In the genomic region with DNA sequence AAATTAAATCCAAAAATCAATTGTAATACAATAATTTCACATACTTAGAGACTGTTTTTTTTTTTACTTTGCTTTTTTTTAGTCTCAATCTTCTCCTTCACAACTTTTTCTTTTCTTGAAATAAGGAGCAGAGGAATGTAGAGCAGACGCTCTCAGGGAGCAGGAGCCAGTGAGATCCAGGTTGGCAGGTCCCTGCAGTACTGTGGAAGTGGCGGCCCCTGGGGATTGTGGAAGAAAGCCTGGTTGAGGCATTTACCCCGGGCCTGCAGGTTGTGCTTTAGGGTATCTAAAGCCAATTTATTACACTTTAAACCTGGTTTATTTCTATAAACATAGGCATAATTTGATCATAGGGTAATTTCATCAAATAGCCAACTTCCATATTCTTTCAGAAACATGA, we compare ENCODE assay signal across 36 cellular contexts. TPM values are rescaled to one million over a fixed set of nuclear protein-coding genes. Genes with fewer than 3 reads are reported as not detected.
"Had no signal": no experiment of that assay in that cellular context is flagged by ENCODE, and none has a peak within 500 bp of the region (broad histone marks: within the 10 kb centered on the region; RNA-seq: fewer than 3 reads in every experiment).

No MANE protein-coding gene starts in this region.

- H3K27me3 ChIP-seq: adrenal gland, body of pancreas, esophagus muscularis mucosa, foreskin keratinocyte, gastrocnemius medialis, heart right ventricle had no signal

- H3K36me3 ChIP-seq: adrenal gland, esophagus muscularis mucosa, gastrocnemius medialis, heart right ventricle, WERI-Rb-1 had no signal

- DNase-seq: activated CD4-positive, alpha-beta memory T cell treated with anti-CD3 and anti-CD28 coated beads for 36 hours; activated CD4-positive, alpha-beta T cell treated with anti-CD3 and anti-CD28 coated beads for 36 hours; activated CD4-positive, alpha-beta T cell treated with anti-CD3 and anti-CD28 coated beads, Interleukin-2, amount 10 ng/mL, durations not matched to agents 24 days and 14 days; activated CD4-positive, CD25-positive, alpha-beta regulatory T cell; activated CD4-positive, CD25-positive, alpha-beta regulatory T cell treated with anti-CD3 and anti-CD28 coated beads, Interleukin-2, amount 50 U/mL, for 72 hours; activated CD8-positive, alpha-beta memory T cell treated with anti-CD3 and anti-CD28 coated beads, Interleukin-2, amount 10 ng/mL, durations not matched to agents 7 days and 5 days; activated CD8-positive, alpha-beta memory T cell treated with anti-CD3 and anti-CD28 coated beads, Interleukin-2, amount 50 U/mL, for 4 hours; activated CD8-positive, alpha-beta T cell treated with anti-CD3 and anti-CD28 coated beads, Interleukin-2, amount 10 ng/mL, durations not matched to agents 7 days and 5 days; activated effector memory CD4-positive, alpha-beta T cell treated with anti-CD3 and anti-CD28 coated beads, Interleukin-2, amount 50 U/mL, for 16 hours; activated naive CD4-positive, alpha-beta T cell treated with anti-CD3 and anti-CD28 coated beads for 36 hours; activated naive CD8-positive, alpha-beta T cell treated with anti-CD3 and anti-CD28 coated beads for 36 hours; activated naive CD8-positive, alpha-beta T cell treated with anti-CD3 and anti-CD28 coated beads, Interleukin-2, amount 50 U/mL, for 24 hours; activated T-cell treated with anti-CD3 and anti-CD28 coated beads, Interleukin-2, amount 50 U/mL, for 1 hour; activated T-cell treated with anti-CD3 and anti-CD28 coated beads, Interleukin-2, amount 50 U/mL, for 48 hours; adrenal gland; amygdala; aorta; body of pancreas; caudate nucleus; cortex of kidney; dermis blood vessel endothelial cell; effector CD4-positive, alpha-beta T cell; effector memory CD8-positive, alpha-beta T cell; erythroblast; foreskin keratinocyte; gastrocnemius medialis; heart right ventricle; T-helper 17 cell; T1000; WERI-Rb-1 had no signal

- H3K4me1 ChIP-seq: adrenal gland, body of pancreas, esophagus muscularis mucosa, foreskin keratinocyte, gastrocnemius medialis, heart right ventricle had no signal

- H3K27ac ChIP-seq: adrenal gland, body of pancreas, esophagus muscularis mucosa, foreskin keratinocyte, gastrocnemius medialis, heart right ventricle, WERI-Rb-1 had no signal

- H3K9me3 ChIP-seq: adrenal gland, body of pancreas, esophagus muscularis mucosa, gastrocnemius medialis, heart right ventricle had no signal

- H3K4me3 ChIP-seq: adrenal gland, body of pancreas, esophagus muscularis mucosa, gastrocnemius medialis, heart right ventricle had no signal

- ATAC-seq: activated CD4-positive, alpha-beta T cell treated with anti-CD3 and anti-CD28 coated beads for 36 hours; activated CD8-positive, alpha-beta memory T cell treated with anti-CD3 and anti-CD28 coated beads, Interleukin-2, amount 10 ng/mL, durations not matched to agents 7 days and 5 days; activated CD8-positive, alpha-beta T cell treated with anti-CD3 and anti-CD28 coated beads, Interleukin-2, amount 10 ng/mL, durations not matched to agents 7 days and 5 days; activated naive CD8-positive, alpha-beta T cell treated with anti-CD3 and anti-CD28 coated beads, Interleukin-2, amount 50 U/mL, for 24 hours; body of pancreas; effector memory CD8-positive, alpha-beta T cell; foreskin keratinocyte; gastrocnemius medialis; heart right ventricle; T-helper 17 cell had no signal

RNA-seq across cellular contexts. Expression of gene OR2AJ1, which starts 0.7 kb away (rescaled TPM):
- total RNA-seq: activated CD4-positive, alpha-beta memory T cell treated with anti-CD3 and anti-CD28 coated beads for 36 hours; activated CD4-positive, alpha-beta T cell treated with anti-CD3 and anti-CD28 coated beads for 36 hours; activated CD4-positive, alpha-beta T cell treated with anti-CD3 and anti-CD28 coated beads, Interleukin-2, amount 10 ng/mL, durations not matched to agents 24 days and 14 days; activated CD8-positive, alpha-beta memory T cell treated with anti-CD3 and anti-CD28 coated beads for 36 hours; activated CD8-positive, alpha-beta memory T cell treated with anti-CD3 and anti-CD28 coated beads, Interleukin-2, amount 10 ng/mL, durations not matched to agents 7 days and 5 days; activated CD8-positive, alpha-beta T cell treated with anti-CD3 and anti-CD28 coated beads, Interleukin-2, amount 10 ng/mL, durations not matched to agents 7 days and 5 days; activated naive CD4-positive, alpha-beta T cell treated with anti-CD3 and anti-CD28 coated beads for 36 hours; activated naive CD8-positive, alpha-beta T cell treated with anti-CD3 and anti-CD28 coated beads for 36 hours; activated T-helper 1 cell treated with anti-CD3 and anti-CD28 coated beads, Interleukin-12 subunit alpha, Interleukin-12 subunit beta, Interleukin-2, Interleukin-4 antibody, amounts not matched to agents 30 ng/mL and 10 ng/mL and 1 ng/mL, durations not matched to agents 14 hours and 24 hours and 36 hours; activated T-helper 2 cell treated with anti-CD3 and anti-CD28 coated beads, Interferon-gamma antibody, Interleukin-2, Interleukin-4, amounts not matched to agents 10 μg/mL and 5 μg/mL and 100 μg/mL, durations not matched to agents 14 hours and 24 hours and 36 hours; adrenal gland; aorta; body of pancreas; chondrocyte; dermis blood vessel endothelial cell; esophagus muscularis mucosa; foreskin keratinocyte; gastrocnemius medialis; glomerular endothelial cell; heart right ventricle had no signal
- polyA plus RNA-seq: adrenal gland, aorta, foreskin keratinocyte, heart right ventricle had no signal

RNA-seq across cellular contexts. Expression of gene OR2T8, which starts 3.9 kb away (rescaled TPM):
- total RNA-seq: activated CD4-positive, alpha-beta memory T cell treated with anti-CD3 and anti-CD28 coated beads for 36 hours; activated CD4-positive, alpha-beta T cell treated with anti-CD3 and anti-CD28 coated beads for 36 hours; activated CD4-positive, alpha-beta T cell treated with anti-CD3 and anti-CD28 coated beads, Interleukin-2, amount 10 ng/mL, durations not matched to agents 24 days and 14 days; activated CD8-positive, alpha-beta memory T cell treated with anti-CD3 and anti-CD28 coated beads for 36 hours; activated CD8-positive, alpha-beta memory T cell treated with anti-CD3 and anti-CD28 coated beads, Interleukin-2, amount 10 ng/mL, durations not matched to agents 7 days and 5 days; activated CD8-positive, alpha-beta T cell treated with anti-CD3 and anti-CD28 coated beads, Interleukin-2, amount 10 ng/mL, durations not matched to agents 7 days and 5 days; activated naive CD4-positive, alpha-beta T cell treated with anti-CD3 and anti-CD28 coated beads for 36 hours; activated naive CD8-positive, alpha-beta T cell treated with anti-CD3 and anti-CD28 coated beads for 36 hours; activated T-helper 1 cell treated with anti-CD3 and anti-CD28 coated beads, Interleukin-12 subunit alpha, Interleukin-12 subunit beta, Interleukin-2, Interleukin-4 antibody, amounts not matched to agents 30 ng/mL and 10 ng/mL and 1 ng/mL, durations not matched to agents 14 hours and 24 hours and 36 hours; activated T-helper 2 cell treated with anti-CD3 and anti-CD28 coated beads, Interferon-gamma antibody, Interleukin-2, Interleukin-4, amounts not matched to agents 10 μg/mL and 5 μg/mL and 100 μg/mL, durations not matched to agents 14 hours and 24 hours and 36 hours; adrenal gland; aorta; body of pancreas; chondrocyte; dermis blood vessel endothelial cell; esophagus muscularis mucosa; foreskin keratinocyte; gastrocnemius medialis; glomerular endothelial cell; heart right ventricle had no signal
- polyA plus RNA-seq: adrenal gland, aorta, foreskin keratinocyte, heart right ventricle had no signal

RNA-seq across cellular contexts. Expression of gene OR2L8, which starts 24.7 kb away (rescaled TPM):
- total RNA-seq: activated CD4-positive, alpha-beta memory T cell treated with anti-CD3 and anti-CD28 coated beads for 36 hours; activated CD4-positive, alpha-beta T cell treated with anti-CD3 and anti-CD28 coated beads for 36 hours; activated CD4-positive, alpha-beta T cell treated with anti-CD3 and anti-CD28 coated beads, Interleukin-2, amount 10 ng/mL, durations not matched to agents 24 days and 14 days; activated CD8-positive, alpha-beta memory T cell treated with anti-CD3 and anti-CD28 coated beads for 36 hours; activated CD8-positive, alpha-beta memory T cell treated with anti-CD3 and anti-CD28 coated beads, Interleukin-2, amount 10 ng/mL, durations not matched to agents 7 days and 5 days; activated naive CD8-positive, alpha-beta T cell treated with anti-CD3 and anti-CD28 coated beads for 36 hours; adrenal gland; body of pancreas; chondrocyte; esophagus muscularis mucosa; foreskin keratinocyte; gastrocnemius medialis; glomerular endothelial cell; heart right ventricle had no signal
- polyA plus RNA-seq: adrenal gland, aorta, foreskin keratinocyte, heart right ventricle had no signal

RNA-seq across cellular contexts. Expression of gene OR2W3, which starts 28.6 kb away (rescaled TPM):
- total RNA-seq: activated CD4-positive, alpha-beta memory T cell treated with anti-CD3 and anti-CD28 coated beads for 36 hours; activated CD4-positive, alpha-beta T cell treated with anti-CD3 and anti-CD28 coated beads for 36 hours; activated CD4-positive, alpha-beta T cell treated with anti-CD3 and anti-CD28 coated beads, Interleukin-2, amount 10 ng/mL, durations not matched to agents 24 days and 14 days; activated CD8-positive, alpha-beta memory T cell treated with anti-CD3 and anti-CD28 coated beads for 36 hours; activated CD8-positive, alpha-beta memory T cell treated with anti-CD3 and anti-CD28 coated beads, Interleukin-2, amount 10 ng/mL, durations not matched to agents 7 days and 5 days; activated CD8-positive, alpha-beta T cell treated with anti-CD3 and anti-CD28 coated beads, Interleukin-2, amount 10 ng/mL, durations not matched to agents 7 days and 5 days; activated naive CD4-positive, alpha-beta T cell treated with anti-CD3 and anti-CD28 coated beads for 36 hours; activated naive CD8-positive, alpha-beta T cell treated with anti-CD3 and anti-CD28 coated beads for 36 hours; activated T-helper 1 cell treated with anti-CD3 and anti-CD28 coated beads, Interleukin-12 subunit alpha, Interleukin-12 subunit beta, Interleukin-2, Interleukin-4 antibody, amounts not matched to agents 30 ng/mL and 10 ng/mL and 1 ng/mL, durations not matched to agents 14 hours and 24 hours and 36 hours; activated T-helper 2 cell treated with anti-CD3 and anti-CD28 coated beads, Interferon-gamma antibody, Interleukin-2, Interleukin-4, amounts not matched to agents 10 μg/mL and 5 μg/mL and 100 μg/mL, durations not matched to agents 14 hours and 24 hours and 36 hours; chondrocyte; dermis blood vessel endothelial cell; foreskin keratinocyte had no signal
- polyA plus RNA-seq: aorta, foreskin keratinocyte had no signal

RNA-seq across cellular contexts. Expression of gene OR2AK2, which starts 41.1 kb away (rescaled TPM):
- total RNA-seq: activated CD4-positive, alpha-beta memory T cell treated with anti-CD3 and anti-CD28 coated beads for 36 hours; activated CD4-positive, alpha-beta T cell treated with anti-CD3 and anti-CD28 coated beads for 36 hours; activated CD4-positive, alpha-beta T cell treated with anti-CD3 and anti-CD28 coated beads, Interleukin-2, amount 10 ng/mL, durations not matched to agents 24 days and 14 days; activated CD8-positive, alpha-beta memory T cell treated with anti-CD3 and anti-CD28 coated beads for 36 hours; activated CD8-positive, alpha-beta memory T cell treated with anti-CD3 and anti-CD28 coated beads, Interleukin-2, amount 10 ng/mL, durations not matched to agents 7 days and 5 days; activated CD8-positive, alpha-beta T cell treated with anti-CD3 and anti-CD28 coated beads, Interleukin-2, amount 10 ng/mL, durations not matched to agents 7 days and 5 days; activated naive CD4-positive, alpha-beta T cell treated with anti-CD3 and anti-CD28 coated beads for 36 hours; activated naive CD8-positive, alpha-beta T cell treated with anti-CD3 and anti-CD28 coated beads for 36 hours; activated T-helper 1 cell treated with anti-CD3 and anti-CD28 coated beads, Interleukin-12 subunit alpha, Interleukin-12 subunit beta, Interleukin-2, Interleukin-4 antibody, amounts not matched to agents 30 ng/mL and 10 ng/mL and 1 ng/mL, durations not matched to agents 14 hours and 24 hours and 36 hours; activated T-helper 2 cell treated with anti-CD3 and anti-CD28 coated beads, Interferon-gamma antibody, Interleukin-2, Interleukin-4, amounts not matched to agents 10 μg/mL and 5 μg/mL and 100 μg/mL, durations not matched to agents 14 hours and 24 hours and 36 hours; adrenal gland; aorta; body of pancreas; chondrocyte; dermis blood vessel endothelial cell; esophagus muscularis mucosa; foreskin keratinocyte; gastrocnemius medialis; glomerular endothelial cell; heart right ventricle had no signal
- polyA plus RNA-seq: adrenal gland, aorta, foreskin keratinocyte, heart right ventricle had no signal
